16 cellular contexts compared by ENCODE assay signal in genomic region chr1:113937146-113937545, GRCh38. TPM values are rescaled to one million over a fixed set of nuclear protein-coding genes. Genes with fewer than 3 reads are reported as not detected.
DNase-seq lines count a peak whose midpoint lies in the region; TF ChIP-seq lines count a peak whose summit lies in the region.
"Had no signal": no experiment of that assay in that cellular context is flagged by ENCODE, and none has a peak within 500 bp of the region (broad histone marks: within the 10 kb centered on the region; RNA-seq: fewer than 3 reads in every experiment).

No MANE protein-coding gene starts in this region.

- peak overlapping the region; percentile 32 for H3K27ac ChIP-seq in HL-60 (replicated peaks)
- H3K27ac ChIP-seq: colonic mucosa, thoracic aorta, VCaP had no signal

- H3K36me3 Mint-ChIP-seq in T-helper 2 cell treated with Interferon-gamma antibody and Interleukin-4, amounts not matched to agents 5 μg/mL and 100 μg/mL, for 36 hours (ENCODE audit: low read depth) = peaks cover 52% of the 10 kb centered on the region
- peaks cover 39% of the 10 kb centered on the region for H3K36me3 Mint-ChIP-seq in activated T-helper 1 cell treated with anti-CD3 and anti-CD28 coated beads, Interleukin-12 subunit alpha, Interleukin-12 subunit beta, Interleukin-2, Interleukin-4 antibody, amounts not matched to agents 30 ng/mL and 10 ng/mL and 1 ng/mL, durations not matched to agents 14 hours and 24 hours and 36 hours (ENCODE audit: low read depth)

- no peaks in the 10 kb centered on the region for H3K27me3 ChIP-seq in HL-60 (ENCODE audit: insufficient read depth, poor library complexity, severe bottlenecking)
- H3K27me3 ChIP-seq: colonic mucosa had no signal

- in situ Hi-C loops in G401 (cut with HindIII; ENCODE audit: low sequenced_read_pairs) = no loop called here

- no peaks in the 10 kb centered on the region for H3K9me3 Mint-ChIP-seq in T-helper 2 cell treated with Interferon-gamma antibody and Interleukin-4, amounts not matched to agents 5 μg/mL and 100 μg/mL, for 36 hours
- no peaks in the 10 kb centered on the region for H3K9me3 Mint-ChIP-seq in activated T-helper 1 cell treated with anti-CD3 and anti-CD28 coated beads, Interleukin-12 subunit alpha, Interleukin-12 subunit beta, Interleukin-2, Interleukin-4 antibody, amounts not matched to agents 30 ng/mL and 10 ng/mL and 1 ng/mL, durations not matched to agents 14 hours and 24 hours and 36 hours

- H3K4me1 Mint-ChIP-seq in T-helper 2 cell treated with Interferon-gamma antibody and Interleukin-4, amounts not matched to agents 5 μg/mL and 100 μg/mL, for 36 hours (ENCODE audit: low read depth) = peaks cover 76% of the 10 kb centered on the region
- peaks cover 76% of the 10 kb centered on the region for H3K4me1 Mint-ChIP-seq in activated T-helper 1 cell treated with anti-CD3 and anti-CD28 coated beads, Interleukin-12 subunit alpha, Interleukin-12 subunit beta, Interleukin-2, Interleukin-4 antibody, amounts not matched to agents 30 ng/mL and 10 ng/mL and 1 ng/mL, durations not matched to agents 14 hours and 24 hours and 36 hours (ENCODE audit: low read depth)

- no peak for TF ChIP-seq CTCF in HL-60 (IDR thresholded peaks at IDR 0.05; ENCODE audit: insufficient read depth, low read length)

- H3K4me3 Mint-ChIP-seq in T-helper 2 cell treated with Interferon-gamma antibody and Interleukin-4, amounts not matched to agents 5 μg/mL and 100 μg/mL, for 36 hours = peak overlapping the region; percentile 21
- H3K4me3 Mint-ChIP-seq in activated T-helper 1 cell treated with anti-CD3 and anti-CD28 coated beads, Interleukin-12 subunit alpha, Interleukin-12 subunit beta, Interleukin-2, Interleukin-4 antibody, amounts not matched to agents 30 ng/mL and 10 ng/mL and 1 ng/mL, durations not matched to agents 14 hours and 24 hours and 36 hours = peak overlapping the region; percentile 0

- intact Hi-C loops in activated T-helper 1 cell treated with anti-CD3 and anti-CD28 coated beads, Interleukin-12 subunit alpha, Interleukin-12 subunit beta, Interleukin-2, Interleukin-4 antibody, amounts not matched to agents 30 ng/mL and 10 ng/mL and 1 ng/mL, durations not matched to agents 14 hours and 24 hours and 36 hours (cut with micrococcal nuclease) = loop anchor here (10.0 kb wide), 2 partner anchors 648 to 1232 kb away; partner anchors contain the start of genes BCAS2 and RHOC

- no peaks in the 10 kb centered on the region for H3K27me3 Mint-ChIP-seq in T-helper 2 cell treated with Interferon-gamma antibody and Interleukin-4, amounts not matched to agents 5 μg/mL and 100 μg/mL, for 36 hours (ENCODE audit: low read depth)
- H3K27me3 Mint-ChIP-seq in activated T-helper 1 cell treated with anti-CD3 and anti-CD28 coated beads, Interleukin-12 subunit alpha, Interleukin-12 subunit beta, Interleukin-2, Interleukin-4 antibody, amounts not matched to agents 30 ng/mL and 10 ng/mL and 1 ng/mL, durations not matched to agents 14 hours and 24 hours and 36 hours (ENCODE audit: insufficient read depth) = no peaks in the 10 kb centered on the region

- DNase-seq in T-helper 2 cell treated with Interferon-gamma antibody and Interleukin-4, amounts not matched to agents 5 μg/mL and 100 μg/mL, for 36 hours (ENCODE audit: low spot score) = no peak
- DNase-seq in T-helper 2 cell = no peak
- no peak for DNase-seq in HL-60 (ENCODE audit: low read depth in 1 of 2, low spot score in 1 of 2)
- DNase-seq in activated T-helper 1 cell treated with anti-CD3 and anti-CD28 coated beads, Interleukin-12 subunit alpha, Interleukin-12 subunit beta, Interleukin-2, Interleukin-4 antibody, amounts not matched to agents 30 ng/mL and 10 ng/mL and 1 ng/mL, durations not matched to agents 14 hours and 24 hours and 36 hours (ENCODE audit: low spot score) = no peak
- DNase-seq in lung microvascular endothelial cell (ENCODE audit: low read depth in 2 of 2) = peak; percentile 32 to 67
- no peak for DNase-seq in midbrain (lab: John Stamatoyannopoulos, UW)
- no peak for DNase-seq in DMS153 (lab: John Stamatoyannopoulos, UW)
- DNase-seq in G401 (ENCODE audit: low spot score) = no peak
- DNase-seq: colonic mucosa, EL, head of caudate nucleus, mesenchymal stem cell, NCI-H1694 treated with DMSO at 0.1 percent for 48 hours, SK-N-SH had no signal

- H3K27ac Mint-ChIP-seq in T-helper 2 cell treated with Interferon-gamma antibody and Interleukin-4, amounts not matched to agents 5 μg/mL and 100 μg/mL, for 36 hours = peak overlapping the region; percentile 73
- H3K27ac Mint-ChIP-seq in activated T-helper 1 cell treated with anti-CD3 and anti-CD28 coated beads, Interleukin-12 subunit alpha, Interleukin-12 subunit beta, Interleukin-2, Interleukin-4 antibody, amounts not matched to agents 30 ng/mL and 10 ng/mL and 1 ng/mL, durations not matched to agents 14 hours and 24 hours and 36 hours = peak overlapping the region; percentile 26

- H3K4me3 ChIP-seq in HL-60 (replicated peaks; ENCODE audit: insufficient read depth, low read length) = no peak overlapping the region
- H3K4me3 ChIP-seq: colonic mucosa, thoracic aorta had no signal

RNA-seq across cellular contexts. Expression of gene HIPK1, which starts 8.0 kb away (rescaled TPM):
- total RNA-seq in activated T-helper 1 cell treated with anti-CD3 and anti-CD28 coated beads, Interleukin-12 subunit alpha, Interleukin-12 subunit beta, Interleukin-2, Interleukin-4 antibody, amounts not matched to agents 30 ng/mL and 10 ng/mL and 1 ng/mL, durations not matched to agents 14 hours and 24 hours and 36 hours = 100 and 101 TPM in 2 replicates
- 23.5 and 41.9 TPM in 2 replicates for total RNA-seq in lung microvascular endothelial cell
- 11.3 and 13.1 TPM in 2 replicates for total RNA-seq in G401 (2014; rRNA removed; shearing (Covaris generic))

RNA-seq across cellular contexts. Expression of gene DCLRE1B, which starts 32.0 kb away (rescaled TPM):
- 20.9 and 21.2 TPM in 2 replicates for total RNA-seq in activated T-helper 1 cell treated with anti-CD3 and anti-CD28 coated beads, Interleukin-12 subunit alpha, Interleukin-12 subunit beta, Interleukin-2, Interleukin-4 antibody, amounts not matched to agents 30 ng/mL and 10 ng/mL and 1 ng/mL, durations not matched to agents 14 hours and 24 hours and 36 hours
- total RNA-seq in lung microvascular endothelial cell = 1.4 and 1.5 TPM in 2 replicates
- total RNA-seq in G401 (2014; rRNA removed; shearing (Covaris generic)) = 12.3 and 13.1 TPM in 2 replicates

RNA-seq across cellular contexts. Expression of gene AP4B1, which starts 32.5 kb away (rescaled TPM):
- 36.3 and 40.9 TPM in 2 replicates for total RNA-seq in activated T-helper 1 cell treated with anti-CD3 and anti-CD28 coated beads, Interleukin-12 subunit alpha, Interleukin-12 subunit beta, Interleukin-2, Interleukin-4 antibody, amounts not matched to agents 30 ng/mL and 10 ng/mL and 1 ng/mL, durations not matched to agents 14 hours and 24 hours and 36 hours
- 13.5 and 17.5 TPM in 2 replicates for total RNA-seq in lung microvascular endothelial cell
- total RNA-seq in G401 (2014; rRNA removed; shearing (Covaris generic)) = 4.1 and 5.6 TPM in 2 replicates

RNA-seq across cellular contexts. Expression of gene OLFML3, which starts 42.1 kb away (rescaled TPM):
- 0.10 TPM in 2 replicates for total RNA-seq in activated T-helper 1 cell treated with anti-CD3 and anti-CD28 coated beads, Interleukin-12 subunit alpha, Interleukin-12 subunit beta, Interleukin-2, Interleukin-4 antibody, amounts not matched to agents 30 ng/mL and 10 ng/mL and 1 ng/mL, durations not matched to agents 14 hours and 24 hours and 36 hours
- total RNA-seq in lung microvascular endothelial cell = 5.8 and 8.7 TPM in 2 replicates
- total RNA-seq in G401 (2014; rRNA removed; shearing (Covaris generic)) = 0.31 and 0.49 TPM in 2 replicates

RNA-seq across cellular contexts. Expression of gene BCL2L15, which starts 49.8 kb away (rescaled TPM):
- 0.67 and 0.69 TPM in 2 replicates for total RNA-seq in activated T-helper 1 cell treated with anti-CD3 and anti-CD28 coated beads, Interleukin-12 subunit alpha, Interleukin-12 subunit beta, Interleukin-2, Interleukin-4 antibody, amounts not matched to agents 30 ng/mL and 10 ng/mL and 1 ng/mL, durations not matched to agents 14 hours and 24 hours and 36 hours
- total RNA-seq in lung microvascular endothelial cell = under 0.01 and 0.22 TPM in 2 replicates
- total RNA-seq in G401 (2014; rRNA removed; shearing (Covaris generic)) = 0.64 TPM in 1 of 2 replicates, not detected in the other

Comparison
In these comparisons a context has a peak if more than half of its experiments do, and no peak if none do; other contexts are left out.
1. DNase-seq: peak in lung microvascular endothelial cell (2 of 2); none in T-helper 2 cell treated with Interferon-gamma antibody and Interleukin-4, amounts not matched to agents 5 μg/mL and 100 μg/mL, for 36 hours (single experiment), T-helper 2 cell (0 of 5), HL-60 (0 of 2), activated T-helper 1 cell treated with anti-CD3 and anti-CD28 coated beads, Interleukin-12 subunit alpha, Interleukin-12 subunit beta, Interleukin-2, Interleukin-4 antibody, amounts not matched to agents 30 ng/mL and 10 ng/mL and 1 ng/mL, durations not matched to agents 14 hours and 24 hours and 36 hours (single experiment), midbrain (single experiment), DMS153 (single experiment) and G401 (single experiment).